ENCODE assay signal across 8 cellular contexts in genomic region chr7:48089415-48089975, GRCh38. TPM values are rescaled to one million over a fixed set of nuclear protein-coding genes. Genes with fewer than 3 reads are reported as not detected.
DNase-seq lines count a peak whose midpoint lies in the region; ATAC-seq and TF ChIP-seq lines count a peak whose summit lies in the region.

No MANE protein-coding gene starts in this region.

- H3K9ac ChIP-seq in BLaER1 treated with 17β-estradiol and CSF1 and Interleukin-3, amounts not matched to agents 10 nM and 100 nM = peak overlapping the region; percentile 76 to 95 (median 86)
- H3K9ac ChIP-seq in duodenal mucosa (ENCODE audit: low read depth in 1 of 2, low read length in 2 of 2) (peak overlapping the region; percentile 70 to 89), stomach smooth muscle (ENCODE audit: low read length in 2 of 2) (peak overlapping the region; percentile 42 to 78)

- H3K36me3 Mint-ChIP-seq in mesothelial cell of epicardium = peaks cover 3% of the 10 kb centered on the region

- H3K27ac ChIP-seq in BLaER1 treated with 17β-estradiol and CSF1 and Interleukin-3, amounts not matched to agents 10 nM and 100 nM = peak overlapping the region; percentile 75 to 97 (median 83)
- H3K27ac ChIP-seq in WERI-Rb-1 (peak overlapping the region; percentile 71), duodenal mucosa (ENCODE audit: low read depth, low read length) (peak overlapping the region; percentile 89), stomach smooth muscle (ENCODE audit: low read length) (no peak overlapping the region)

- H3K9me3 ChIP-seq in BLaER1 treated with 17β-estradiol and CSF1 and Interleukin-3, amounts not matched to agents 10 nM and 100 nM (replicated peaks in 1 of 11) = no peaks in the 10 kb centered on the region; a peak in 1 of 22 replicates
- no peaks in the 10 kb centered on the region for H3K9me3 ChIP-seq in WERI-Rb-1 (ENCODE audit: severe bottlenecking)
- H3K9me3 ChIP-seq in duodenal mucosa (ENCODE audit: control insufficient read depth in 1 of 2, low read length in 2 of 2) = no peaks in the 10 kb centered on the region
- no peaks in the 10 kb centered on the region for H3K9me3 ChIP-seq in stomach smooth muscle (ENCODE audit: control insufficient read depth in 2 of 2, low read length in 2 of 2)

- H3K36me3 ChIP-seq in BLaER1 treated with 17β-estradiol and CSF1 and Interleukin-3, amounts not matched to agents 10 nM and 100 nM = peaks cover 0 to 47% (median 5%) of the 10 kb centered on the region in 11 experiments; a peak in 11 of 22 replicates
- peaks cover 3% of the 10 kb centered on the region for H3K36me3 ChIP-seq in WERI-Rb-1
- H3K36me3 ChIP-seq in duodenal mucosa (ENCODE audit: control insufficient read depth in 1 of 2, insufficient read depth in 2 of 2, low read length in 2 of 2) = peaks cover 8 to 21% of the 10 kb centered on the region in 2 donors
- peaks cover 0 to under 1% of the 10 kb centered on the region in 2 donors for H3K36me3 ChIP-seq in stomach smooth muscle (ENCODE audit: control insufficient read depth in 2 of 2, insufficient read depth in 2 of 2, low read length in 2 of 2)

- DNase-seq in WERI-Rb-1 (no peak), mesothelial cell of epicardium (ENCODE audit: low spot score in 2 of 2, unreplicated experiment in 2 of 2) (peak; percentile 39 to 72), ecto neural progenitor cell (ENCODE audit: low spot score) (no peak)

- ATAC-seq in GM19455 (IDR thresholded peaks at IDR 0.05; ENCODE audit: unreplicated experiment) (peak; percentile 18), HG03558 (IDR thresholded peaks at IDR 0.05; ENCODE audit: extremely low read depth, unreplicated experiment) (peak; percentile 0)

- peaks cover 46 to 88% (median 72%) of the 10 kb centered on the region in 10 experiments for H3K4me1 ChIP-seq in BLaER1 treated with 17β-estradiol and CSF1 and Interleukin-3, amounts not matched to agents 10 nM and 100 nM
- peaks cover 36 to 46% of the 10 kb centered on the region in 2 donors for H3K4me1 ChIP-seq in duodenal mucosa (ENCODE audit: control insufficient read depth in 1 of 2, insufficient read depth in 2 of 2, low read length in 2 of 2)
- H3K4me1 ChIP-seq in stomach smooth muscle (ENCODE audit: control insufficient read depth, insufficient read depth, low read length) = peaks cover 7% of the 10 kb centered on the region

- no peaks in the 10 kb centered on the region for H3K9me3 Mint-ChIP-seq in mesothelial cell of epicardium

- H3K4me2 ChIP-seq in BLaER1 treated with 17β-estradiol and CSF1 and Interleukin-3, amounts not matched to agents 10 nM and 100 nM = peak overlapping the region; percentile 90 to 99 (median 93)

- peaks cover 26% of the 10 kb centered on the region for H3K4me1 Mint-ChIP-seq in mesothelial cell of epicardium

- TF ChIP-seq CTCF in WERI-Rb-1 (IDR thresholded peaks at IDR 0.05; ENCODE audit: low read depth, low read length) (no peak), mesothelial cell of epicardium (IDR thresholded peaks at IDR 0.05; ENCODE audit: unreplicated experiment) (no peak)

- no peak overlapping the region for H3K27ac Mint-ChIP-seq in mesothelial cell of epicardium

- peaks cover 0 to 67% (median 32%) of the 10 kb centered on the region in 11 experiments; a peak in 18 of 22 replicates for H3K27me3 ChIP-seq in BLaER1 treated with 17β-estradiol and CSF1 and Interleukin-3, amounts not matched to agents 10 nM and 100 nM
- no peaks in the 10 kb centered on the region for H3K27me3 ChIP-seq in WERI-Rb-1 (ENCODE audit: insufficient read depth, low read depth, severe bottlenecking)
- no peaks in the 10 kb centered on the region for H3K27me3 ChIP-seq in duodenal mucosa (ENCODE audit: control insufficient read depth in 1 of 2, insufficient read depth in 2 of 2, low read length in 2 of 2)
- no peaks in the 10 kb centered on the region for H3K27me3 ChIP-seq in stomach smooth muscle (ENCODE audit: control insufficient read depth in 1 of 2, insufficient read depth in 2 of 2, low read length in 2 of 2)

- H3K4me3 Mint-ChIP-seq in mesothelial cell of epicardium = peak overlapping the region; percentile 79

- peak overlapping the region; percentile 60 to 98 (median 76) for H3K4me3 ChIP-seq in BLaER1 treated with 17β-estradiol and CSF1 and Interleukin-3, amounts not matched to agents 10 nM and 100 nM
- H3K4me3 ChIP-seq in WERI-Rb-1 (ENCODE audit: low read depth, low read length) = peak overlapping the region; percentile 79
- H3K4me3 ChIP-seq in duodenal mucosa (ENCODE audit: low read depth in 1 of 2, low read length in 2 of 2) = peak overlapping the region; percentile 74 to 88
- peak overlapping the region; percentile 58 to 81 for H3K4me3 ChIP-seq in stomach smooth muscle (ENCODE audit: low read length in 2 of 2)

- H3K27me3 Mint-ChIP-seq in mesothelial cell of epicardium (ENCODE audit: low read depth) = peaks cover 18% of the 10 kb centered on the region

- H4K20me1 ChIP-seq in BLaER1 treated with 17β-estradiol and CSF1 and Interleukin-3, amounts not matched to agents 10 nM and 100 nM = peaks cover 0 to 32% (median 3%) of the 10 kb centered on the region in 11 experiments; a peak in 7 of 22 replicates

RNA-seq across cellular contexts. Expression of gene UPP1, which starts 0.4 kb away (rescaled TPM):
- total RNA-seq in mesothelial cell of epicardium = 4.3 to 5.0 TPM (median 4.4 TPM) in 3 replicates

RNA-seq across cellular contexts. Expression of gene C7orf57, which starts 54.2 kb away (rescaled TPM):
- not detected in 3 replicates for total RNA-seq in mesothelial cell of epicardium

Comparison
In these comparisons a context has a peak if more than half of its experiments do, and no peak if none do; other contexts are left out.
1. DNase-seq: peak in mesothelial cell of epicardium (2 of 2); none in WERI-Rb-1 (single experiment) and ecto neural progenitor cell (single experiment).
2. Peak in every context shown above with its lines, with median percentiles within 50 percentile points of each other: H3K4me3 ChIP-seq and H3K9ac ChIP-seq.